ENCODE assay signal across 19 cellular contexts in genomic region chr7:133975130-133975529, GRCh38.
DNase-seq lines count a peak whose midpoint lies in the region; FAIRE-seq and TF ChIP-seq lines count a peak whose summit lies in the region.
"Had no signal": no experiment of that assay in that cellular context is flagged by ENCODE, and none has a peak within 500 bp of the region (broad histone marks: within the 10 kb centered on the region; RNA-seq: fewer than 3 reads in every experiment).

No MANE protein-coding gene starts in this region.

- H3K9ac ChIP-seq in GM23248 (no peak overlapping the region), SK-N-SH (no peak overlapping the region)
- H3K9ac ChIP-seq: BLaER1 had no signal

- H3K4me1 ChIP-seq in GM23248 (ENCODE audit: insufficient read depth) (no peaks in the 10 kb centered on the region), SK-N-SH (ENCODE audit: control insufficient read depth in 1 of 2, insufficient read depth in 2 of 2, low read depth in 1 of 2, low read length in 1 of 2) (peaks cover 7 to 65% of the 10 kb centered on the region in 2 experiments; a peak in 3 of 4 replicates)
- H3K4me1 ChIP-seq: A549 had no signal

- no peak overlapping the region for H3K4me3 ChIP-seq in GM23248
- H3K4me3 ChIP-seq in SK-N-SH (ENCODE audit: low read depth in 2 of 2, low read length in 1 of 2): no peak overlapping the region
- no peak overlapping the region for H3K4me3 ChIP-seq in fibroblast of the aortic adventitia (ENCODE audit: low read depth, low read length)
- H3K4me3 ChIP-seq: A549, BLaER1, GM12878 had no signal

- H3K9me3 ChIP-seq in GM23248 (ENCODE audit: low read depth): no peaks in the 10 kb centered on the region
- no peaks in the 10 kb centered on the region for H3K9me3 ChIP-seq in SK-N-SH
- H3K9me3 ChIP-seq: A549, BLaER1 had no signal

- in situ Hi-C loops in GM23248 (cut with MboI): no loop called here

- H2AFZ ChIP-seq in GM23248 (no peak overlapping the region), SK-N-SH (ENCODE audit: low read depth) (no peak overlapping the region)

- peaks cover 0 to 8% (median 4%) of the 10 kb centered on the region in 3 donors for H3K36me3 Mint-ChIP-seq in immature natural killer cell

- H3K79me2 ChIP-seq in GM23248 (ENCODE audit: insufficient read depth) (no peaks in the 10 kb centered on the region), SK-N-SH (ENCODE audit: insufficient read depth) (no peaks in the 10 kb centered on the region)

- no peak for FAIRE-seq in frontal cortex (lab: Jason Lieb, UNC)
- FAIRE-seq: GM12878, GM18507, HepG2, HTR-8/SVneo had no signal

- H3K4me1 Mint-ChIP-seq in immature natural killer cell: peaks cover 2 to 4% of the 10 kb centered on the region in 2 donors

- H3K4me2 ChIP-seq in GM23248 (ENCODE audit: unreplicated experiment): no peak overlapping the region
- no peak overlapping the region for H3K4me2 ChIP-seq in SK-N-SH
- H3K4me2 ChIP-seq: A549, BLaER1 had no signal

- no peak for TF ChIP-seq RAD21 in SK-N-SH (IDR thresholded peaks at IDR 0.05; ENCODE audit: low read length)

- H3K9me2 ChIP-seq in GM23248 (ENCODE audit: insufficient read depth) (no peaks in the 10 kb centered on the region), SK-N-SH (no peaks in the 10 kb centered on the region)

- peak; percentile 52 for DNase-seq in EH (ENCODE audit: low read depth)
- DNase-seq in GM23248: peak; percentile 9
- DNase-seq in SK-N-SH: peak; percentile 49
- peak; percentile 17 for DNase-seq in fibroblast of the aortic adventitia (ENCODE audit: low read depth)
- no peak for DNase-seq in A172 (ENCODE audit: low spot score)
- DNase-seq in immature natural killer cell: no peak
- no peak for DNase-seq in SKM-1 (lab: John Stamatoyannopoulos, UW; ENCODE audit: unreplicated experiment)
- DNase-seq in frontal cortex (ENCODE audit: low spot score in 2 of 2): no peak
- DNase-seq: AML-193, DMS 273 treated with DMSO at 0.1 percent for 48 hours, DMS79, GF-D8, HCEC 1CT had no signal

- H3F3A ChIP-seq in GM23248 (ENCODE audit: insufficient read depth): no peaks in the 10 kb centered on the region
- peaks cover 6% of the 10 kb centered on the region for H3F3A ChIP-seq in SK-N-SH (replicated peaks; ENCODE audit: insufficient read depth)

- POLR2A ChIA-PET in SK-N-SH (lab: Yijun Ruan, JAX): interaction anchor here (0.8 kb wide), 1 partner anchor 8 kb away, joined by 3 read pairs; no protein-coding TSS in a partner anchor

- peaks cover 0 to 2% (median 0%) of the 10 kb centered on the region in 3 donors for H3K27me3 Mint-ChIP-seq in immature natural killer cell (ENCODE audit: low read depth in 3 of 3)

- no peak overlapping the region for H3K4me3 Mint-ChIP-seq in immature natural killer cell

- H3K27ac Mint-ChIP-seq in immature natural killer cell: no peak overlapping the region

- CTCF ChIA-PET in SK-N-SH (lab: Yijun Ruan, JAX): interaction anchor here (0.5 to 1.4 kb wide), 5 partner anchors 20 to 284 kb away, joined by 3 to 4 read pairs (median 3); no protein-coding TSS in a partner anchor

- peak in 1 of 2 experiments; percentile 67; a peak in 2 of 4 replicates for TF ChIP-seq EP300 in SK-N-SH (IDR thresholded peaks at IDR 0.05; ENCODE audit: borderline replicate concordance in 1 of 2, low read depth in 1 of 2, low read length in 1 of 2)

- no peaks in the 10 kb centered on the region for H3K27me3 ChIP-seq in GM23248 (replicated peaks; ENCODE audit: insufficient read depth)
- no peaks in the 10 kb centered on the region for H3K27me3 ChIP-seq in SK-N-SH (ENCODE audit: insufficient read depth)
- H3K27me3 ChIP-seq: BLaER1 had no signal

- no peaks in the 10 kb centered on the region for H3K9me3 Mint-ChIP-seq in immature natural killer cell

- no peak for TF ChIP-seq CTCF in SK-N-SH (IDR thresholded peaks at IDR 0.05)
- no peak for TF ChIP-seq CTCF in fibroblast of the aortic adventitia (IDR thresholded peaks at IDR 0.05; ENCODE audit: insufficient read depth, low read length)

- H4K20me1 ChIP-seq in GM23248 (ENCODE audit: insufficient read depth) (no peaks in the 10 kb centered on the region), SK-N-SH (ENCODE audit: insufficient read depth) (no peaks in the 10 kb centered on the region)
- H4K20me1 ChIP-seq: BLaER1 had no signal

- H3K36me3 ChIP-seq in GM23248 (ENCODE audit: low read depth) (no peaks in the 10 kb centered on the region), SK-N-SH (replicated peaks in 1 of 2; ENCODE audit: control insufficient read depth in 1 of 2, insufficient read depth in 2 of 2, low read length in 1 of 2) (peaks cover 3 to 4% of the 10 kb centered on the region in 2 experiments)
- H3K36me3 ChIP-seq: BLaER1 had no signal

- H3K27ac ChIP-seq in GM23248 (no peak overlapping the region), SK-N-SH (ENCODE audit: low read depth in 2 of 2, low read length in 1 of 2) (peak overlapping the region in 1 of 2 experiments; percentile 93; a peak in 2 of 4 replicates)
- H3K27ac ChIP-seq: A549, BLaER1 had no signal

TF ChIP-seq in SK-N-SH, 30 proteins besides CTCF, POLR2A, EP300 and RAD21:
- peak; percentile 59 for TF ChIP-seq CHD2 (IDR thresholded peaks at IDR 0.05; ENCODE audit: low read length, partially characterized antibody)
- TF ChIP-seq RCOR1 (IDR thresholded peaks at IDR 0.05; ENCODE audit: low read length): peak; percentile 60; the same call in 1 of the 2 replicates
- TF ChIP-seq PBX3 (IDR thresholded peaks at IDR 0.05): peak; percentile 72
- TF ChIP-seq GATA2 (CRISPR knock-in tag; IDR thresholded peaks at IDR 0.05): peak; percentile 76
- TF ChIP-seq USF1 (IDR thresholded peaks at IDR 0.05; ENCODE audit: borderline replicate concordance, low read depth): no peak
- TF ChIP-seq POLR2AphosphoS5 (IDR thresholded peaks at IDR 0.05; ENCODE audit: low read depth, low read length): peak; percentile 44; the same call in 1 of the 2 replicates
- TF ChIP-seq ZBTB33 (IDR thresholded peaks at IDR 0.05; ENCODE audit: borderline replicate concordance, low read depth): no peak
- peak; percentile 91 for TF ChIP-seq TCF12 (IDR thresholded peaks at IDR 0.05)
- TF ChIP-seq FOXJ3 (CRISPR knock-in tag; IDR thresholded peaks at IDR 0.05): no peak

Comparison
In these comparisons a context has a peak if more than half of its experiments do, and no peak if none do; other contexts are left out.
1. DNase-seq: peak in EH (single experiment), GM23248 (single experiment), SK-N-SH (single experiment) and fibroblast of the aortic adventitia (single experiment); none in A172 (single experiment), immature natural killer cell (0 of 3), SKM-1 (single experiment) and frontal cortex (0 of 2).